ENCODE assay signal across 19 cellular contexts in genomic region chr1:227749916-227750710, GRCh38. TPM values are rescaled to one million over a fixed set of nuclear protein-coding genes. Genes with fewer than 3 reads are reported as not detected.
DNase-seq lines count a peak whose midpoint lies in the region; ATAC-seq and TF ChIP-seq lines count a peak whose summit lies in the region.
"Had no signal": no experiment of that assay in that cellular context is flagged by ENCODE, and none has a peak within 500 bp of the region (broad histone marks: within the 10 kb centered on the region; RNA-seq: fewer than 3 reads in every experiment).

No MANE protein-coding gene starts in this region.

- H3K9me3 ChIP-seq in testis = no peaks in the 10 kb centered on the region
- H3K9me3 ChIP-seq: prostate gland had no signal

- DNase-seq in HUDEP-2 (lab: John Stamatoyannopoulos, UW; ENCODE audit: unreplicated experiment in 76 of 76) (peak in 71 of 76 experiments; percentile 12 to 85 (median 59)), chondrocyte (ENCODE audit: low spot score) (peak; percentile 85), left lobe of liver (ENCODE audit: low spot score) (no peak), testis (peak; percentile 38), mesothelial cell of epicardium (ENCODE audit: low spot score in 2 of 2, unreplicated experiment in 2 of 2) (no peak), HEK293T (ENCODE audit: extremely low spot score) (no peak)
- DNase-seq in activated CD8-positive, alpha-beta memory T cell treated with anti-CD3 and anti-CD28 coated beads for 24 hours = no peak
- DNase-seq: activated CD8-positive, alpha-beta T cell treated with anti-CD3 and anti-CD28 coated beads for 36 hours; activated naive CD4-positive, alpha-beta T cell treated with anti-CD3 and anti-CD28 coated beads for 36 hours; activated T-cell treated with anti-CD3 and anti-CD28 coated beads, Interleukin-2, amount 50 U/mL, for 24 hours; MV-4-11; NCI-H1694 treated with DMSO at 0.1 percent for 48 hours; NCI-H2227 treated with DMSO at 0.1 percent for 48 hours had no signal

- CTCF ChIA-PET in HEK293T (lab: Yijun Ruan, JAX) = interaction anchor here (0.8 kb wide), 1 partner anchor 12 kb away, joined by 4 read pairs; no protein-coding TSS in a partner anchor

- H3K4me1 Mint-ChIP-seq in chondrocyte (ENCODE audit: low read depth) = no peaks in the 10 kb centered on the region
- no peaks in the 10 kb centered on the region for H3K4me1 Mint-ChIP-seq in mesothelial cell of epicardium
- H3K4me1 Mint-ChIP-seq: WTC11 had no signal

- TF ChIP-seq CTCF in chondrocyte (IDR thresholded peaks at IDR 0.05) (no peak), testis (IDR thresholded peaks at IDR 0.05) (no peak), mesothelial cell of epicardium (IDR thresholded peaks at IDR 0.05; ENCODE audit: unreplicated experiment) (no peak)

- peaks cover 15% of the 10 kb centered on the region for H3K4me1 ChIP-seq in testis
- H3K4me1 ChIP-seq: prostate gland had no signal

- H3K27me3 Mint-ChIP-seq in chondrocyte (ENCODE audit: low read depth) = no peaks in the 10 kb centered on the region
- H3K27me3 Mint-ChIP-seq in mesothelial cell of epicardium (ENCODE audit: low read depth) = no peaks in the 10 kb centered on the region
- H3K27me3 Mint-ChIP-seq: activated CD8-positive, alpha-beta T cell treated with anti-CD3 and anti-CD28 coated beads for 36 hours; activated T-cell treated with anti-CD3 and anti-CD28 coated beads, Interleukin-2, amount 50 U/mL, for 24 hours; central memory CD8-positive, alpha-beta T cell had no signal

- POLR2A ChIA-PET in HEK293T (lab: Yijun Ruan, JAX) = no interaction called here

- no peak for TF ChIP-seq POLR2A in testis (IDR thresholded peaks at IDR 0.05)

- intact Hi-C loops in testis (cut with DNase I; ENCODE audit: low total_unique reads) = no loop called here

- H3K27ac ChIP-seq in testis = no peak overlapping the region
- H3K27ac ChIP-seq: KMS-11, prostate gland had no signal

- no peaks in the 10 kb centered on the region for H3K9me3 Mint-ChIP-seq in chondrocyte (ENCODE audit: low read depth)
- no peaks in the 10 kb centered on the region for H3K9me3 Mint-ChIP-seq in mesothelial cell of epicardium
- H3K9me3 Mint-ChIP-seq: activated CD8-positive, alpha-beta T cell treated with anti-CD3 and anti-CD28 coated beads for 36 hours; activated naive CD4-positive, alpha-beta T cell treated with anti-CD3 and anti-CD28 coated beads for 36 hours; activated T-cell treated with anti-CD3 and anti-CD28 coated beads, Interleukin-2, amount 50 U/mL, for 24 hours; central memory CD8-positive, alpha-beta T cell; neural crest cell; WTC11 had no signal

- H3K36me3 ChIP-seq in testis (ENCODE audit: low read depth, missing control alignments) = no peaks in the 10 kb centered on the region

- 79 to 81% methylated on average over 13 to 19 of the region's 19 CpGs for WGBS in testis, 2 donors

- peak; percentile 77 for ATAC-seq in left lobe of liver
- ATAC-seq: activated CD8-positive, alpha-beta T cell treated with anti-CD3 and anti-CD28 coated beads for 36 hours; Panc1; WTC11 had no signal

- H3K4me3 Mint-ChIP-seq in chondrocyte (ENCODE audit: unreplicated experiment) (no peak overlapping the region), mesothelial cell of epicardium (no peak overlapping the region)
- H3K4me3 Mint-ChIP-seq: activated CD8-positive, alpha-beta T cell treated with anti-CD3 and anti-CD28 coated beads for 36 hours; activated naive CD4-positive, alpha-beta T cell treated with anti-CD3 and anti-CD28 coated beads for 36 hours; activated T-cell treated with anti-CD3 and anti-CD28 coated beads, Interleukin-2, amount 50 U/mL, for 24 hours; central memory CD8-positive, alpha-beta T cell; neural crest cell; WTC11 had no signal

- no peak overlapping the region for H3K27ac Mint-ChIP-seq in chondrocyte (ENCODE audit: unreplicated experiment)
- no peak overlapping the region for H3K27ac Mint-ChIP-seq in mesothelial cell of epicardium
- H3K27ac Mint-ChIP-seq: activated naive CD4-positive, alpha-beta T cell treated with anti-CD3 and anti-CD28 coated beads for 36 hours; activated T-cell treated with anti-CD3 and anti-CD28 coated beads, Interleukin-2, amount 50 U/mL, for 24 hours had no signal

- H3K36me3 Mint-ChIP-seq in chondrocyte (ENCODE audit: low read depth) (peaks cover 7% of the 10 kb centered on the region), mesothelial cell of epicardium (peaks cover 13% of the 10 kb centered on the region)

- no peak overlapping the region for H3K4me3 ChIP-seq in testis
- H3K4me3 ChIP-seq: prostate gland had no signal

- H3K27me3 ChIP-seq in testis = no peaks in the 10 kb centered on the region

TF ChIP-seq in HEK293T, 16 proteins besides CTCF, POLR2A, EP300 and RAD21:
- no peak for TF ChIP-seq FOXK2 (IDR thresholded peaks at IDR 0.05)
- TF ChIP-seq FOXM1 (IDR thresholded peaks at IDR 0.05; ENCODE audit: borderline replicate concordance) = no peak
- TF ChIP-seq ZNF384 (IDR thresholded peaks at IDR 0.05) = no peak
- no peak for TF ChIP-seq HDGF (IDR thresholded peaks at IDR 0.05; ENCODE audit: borderline replicate concordance)
- no peak for TF ChIP-seq PKNOX1 (IDR thresholded peaks at IDR 0.05)
- no peak for TF ChIP-seq NFRKB (IDR thresholded peaks at IDR 0.05)
- no peak for TF ChIP-seq SUZ12 (IDR thresholded peaks at IDR 0.05)
- no peak for TF ChIP-seq SP1 (IDR thresholded peaks at IDR 0.05)
- no peak for TF ChIP-seq LEF1 (IDR thresholded peaks at IDR 0.05; ENCODE audit: borderline replicate concordance)
- no peak for TF ChIP-seq TARDBP (IDR thresholded peaks at IDR 0.05)
- no peak for TF ChIP-seq CTBP1 (IDR thresholded peaks at IDR 0.05; ENCODE audit: borderline replicate concordance)

RNA-seq across cellular contexts. Expression of gene SNAP47, which starts 14.9 kb away (rescaled TPM):
- total RNA-seq in chondrocyte = 22.5 to 30.9 TPM (median 23.5 TPM) in 3 replicates
- total RNA-seq in left lobe of liver = 35.8 TPM
- total RNA-seq in testis = 10 to 100 TPM; 77.6 to 80.3 TPM
- polyA plus RNA-seq in testis (ENCODE audit: insufficient read depth, low read depth, low replicate concordance) = 72.2 TPM
- 41.6 to 42.6 TPM (median 41.8 TPM) in 3 replicates for total RNA-seq in mesothelial cell of epicardium

RNA-seq across cellular contexts. Expression of gene JMJD4, which starts 15.0 kb away (rescaled TPM):
- total RNA-seq in chondrocyte (15.0 to 24.2 TPM (median 17.8 TPM) in 3 replicates), left lobe of liver (10.3 TPM), testis (10 to 100 TPM; 35.2 to 36.1 TPM), mesothelial cell of epicardium (20.6 to 26.4 TPM (median 20.8 TPM) in 3 replicates)
- 33.8 TPM for polyA plus RNA-seq in testis (ENCODE audit: insufficient read depth, low read depth, low replicate concordance)

Comparison
In these comparisons a context has a peak if more than half of its experiments do, and no peak if none do; other contexts are left out.
1. DNase-seq: peak in HUDEP-2 (71 of 76), chondrocyte (single experiment) and testis (single experiment); none in left lobe of liver (single experiment), activated CD8-positive, alpha-beta memory T cell treated with anti-CD3 and anti-CD28 coated beads for 24 hours (single experiment), mesothelial cell of epicardium (0 of 2) and HEK293T (single experiment).